14 cellular contexts compared by ENCODE assay signal in the genomic region with DNA sequence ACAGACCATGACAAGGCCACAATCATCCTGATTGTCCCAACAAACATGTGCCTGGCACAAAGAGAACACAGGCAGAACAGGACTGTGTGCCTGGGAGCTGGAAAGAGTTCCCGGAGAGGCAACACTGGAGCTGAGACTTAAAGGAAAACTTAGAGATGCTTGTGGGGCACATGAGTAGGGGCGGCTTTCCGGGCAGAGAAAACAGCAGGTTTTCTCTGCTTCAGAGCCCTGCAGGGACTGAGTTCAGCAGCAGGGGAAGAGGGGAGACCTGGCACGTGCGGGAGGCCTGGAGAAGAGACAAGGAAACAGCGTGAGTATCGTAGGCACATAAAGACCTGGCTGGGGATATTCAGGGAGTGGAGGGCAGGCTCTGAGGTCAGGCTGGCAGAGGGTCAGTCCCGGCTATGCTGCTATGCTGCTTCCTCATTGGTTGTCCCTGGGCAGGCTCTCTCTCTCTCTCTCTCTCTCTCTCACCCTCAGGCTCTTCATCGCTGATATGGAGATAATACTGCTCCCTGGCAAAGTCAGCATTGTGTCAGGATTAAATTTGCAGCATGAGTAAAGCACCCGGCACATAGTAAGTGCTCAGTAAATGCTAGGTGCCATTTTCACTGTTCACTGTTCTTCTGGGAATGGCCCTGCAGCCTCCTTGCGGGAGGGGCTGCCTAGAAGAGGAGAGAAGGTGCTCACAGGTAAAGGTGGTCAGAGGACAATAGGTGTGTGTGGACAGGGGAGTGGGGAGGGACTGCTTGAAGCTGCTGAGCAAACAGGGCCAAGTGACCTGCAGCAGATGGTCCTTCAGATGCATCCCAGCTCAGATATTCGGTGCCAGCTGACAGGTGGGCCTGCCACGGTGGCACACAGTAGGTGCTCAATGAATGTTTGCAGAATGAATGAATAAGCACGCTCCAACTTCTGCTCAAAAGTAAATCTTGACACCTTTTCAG. TPM values are rescaled to one million over a fixed set of nuclear protein-coding genes. Genes with fewer than 3 reads are reported as not detected.
DNase-seq lines count a peak whose midpoint lies in the region; ATAC-seq and TF ChIP-seq lines count a peak whose summit lies in the region.
"Had no signal": no experiment of that assay in that cellular context is flagged by ENCODE, and none has a peak within 500 bp of the region (broad histone marks: within the 10 kb centered on the region; RNA-seq: fewer than 3 reads in every experiment).

No MANE protein-coding gene starts in this region.

- H3K27ac Mint-ChIP-seq in T-helper 2 cell treated with Interferon-gamma antibody and Interleukin-4, amounts not matched to agents 5 μg/mL and 100 μg/mL, for 36 hours: no peak overlapping the region
- H3K27ac Mint-ChIP-seq in central memory CD8-positive, alpha-beta T cell (ENCODE audit: low read depth): no peak overlapping the region
- H3K27ac Mint-ChIP-seq in osteocyte (ENCODE audit: unreplicated experiment): peak overlapping the region; percentile 7

- TF ChIP-seq CTCF in LNCaP clone FGC (IDR thresholded peaks at IDR 0.05; ENCODE audit: control insufficient read depth, extremely low read depth, insufficient read depth) (no peak), osteocyte (IDR thresholded peaks at IDR 0.05) (no peak)

- no peak for DNase-seq in T-helper 2 cell treated with Interferon-gamma antibody and Interleukin-4, amounts not matched to agents 5 μg/mL and 100 μg/mL, for 36 hours (ENCODE audit: low spot score)
- DNase-seq in T-helper 2 cell (no peak), LNCaP clone FGC (ENCODE audit: low read depth) (peak; percentile 87), osteocyte (ENCODE audit: extremely low spot score, unreplicated experiment) (no peak), HuH-7 (ENCODE audit: low spot score) (no peak), NCI-H446 (lab: John Stamatoyannopoulos, UW) (no peak)
- DNase-seq in central memory CD8-positive, alpha-beta T cell (ENCODE audit: low spot score in 2 of 2): no peak
- DNase-seq: ACHN; activated naive CD4-positive, alpha-beta T cell treated with Interleukin-2 at 50 U/mL for 16 hours; GOT3; hypothalamus; NCI-H1048; stimulated activated naive CD4-positive, alpha-beta T cell had no signal

- no peak overlapping the region for H3K4me3 ChIP-seq in LNCaP clone FGC (ENCODE audit: low read depth, low read length)

- no peaks in the 10 kb centered on the region for H3K9me3 Mint-ChIP-seq in T-helper 2 cell treated with Interferon-gamma antibody and Interleukin-4, amounts not matched to agents 5 μg/mL and 100 μg/mL, for 36 hours
- no peaks in the 10 kb centered on the region for H3K9me3 Mint-ChIP-seq in central memory CD8-positive, alpha-beta T cell
- H3K9me3 Mint-ChIP-seq in osteocyte (ENCODE audit: unreplicated experiment): no peaks in the 10 kb centered on the region

- peaks cover 5% of the 10 kb centered on the region for H3K4me1 Mint-ChIP-seq in T-helper 2 cell treated with Interferon-gamma antibody and Interleukin-4, amounts not matched to agents 5 μg/mL and 100 μg/mL, for 36 hours (ENCODE audit: low read depth)
- peaks cover 37% of the 10 kb centered on the region for H3K4me1 Mint-ChIP-seq in central memory CD8-positive, alpha-beta T cell
- peaks cover 17% of the 10 kb centered on the region for H3K4me1 Mint-ChIP-seq in osteocyte (ENCODE audit: unreplicated experiment)

- H3K27me3 Mint-ChIP-seq in T-helper 2 cell treated with Interferon-gamma antibody and Interleukin-4, amounts not matched to agents 5 μg/mL and 100 μg/mL, for 36 hours (ENCODE audit: low read depth): no peaks in the 10 kb centered on the region
- H3K27me3 Mint-ChIP-seq in central memory CD8-positive, alpha-beta T cell: no peaks in the 10 kb centered on the region
- no peaks in the 10 kb centered on the region for H3K27me3 Mint-ChIP-seq in osteocyte (ENCODE audit: unreplicated experiment)

- H3K4me3 Mint-ChIP-seq in T-helper 2 cell treated with Interferon-gamma antibody and Interleukin-4, amounts not matched to agents 5 μg/mL and 100 μg/mL, for 36 hours: peak overlapping the region; percentile 32
- H3K4me3 Mint-ChIP-seq in central memory CD8-positive, alpha-beta T cell: peak overlapping the region; percentile 90
- peak overlapping the region; percentile 91 for H3K4me3 Mint-ChIP-seq in osteocyte (ENCODE audit: unreplicated experiment)

- H3K36me3 Mint-ChIP-seq in T-helper 2 cell treated with Interferon-gamma antibody and Interleukin-4, amounts not matched to agents 5 μg/mL and 100 μg/mL, for 36 hours (ENCODE audit: low read depth): no peaks in the 10 kb centered on the region
- H3K36me3 Mint-ChIP-seq in central memory CD8-positive, alpha-beta T cell (ENCODE audit: insufficient read depth): peaks cover 18% of the 10 kb centered on the region
- H3K36me3 Mint-ChIP-seq in osteocyte (ENCODE audit: unreplicated experiment): peaks cover 6% of the 10 kb centered on the region

- no peak for ATAC-seq in central memory CD8-positive, alpha-beta T cell (replicated peaks; ENCODE audit: extremely low read depth, poor library complexity, severe bottlenecking)
- no peak for ATAC-seq in HG03378 (IDR thresholded peaks at IDR 0.05; ENCODE audit: unreplicated experiment)

RNA-seq across cellular contexts. Expression of a gene that starts 2.0 kb away (rescaled TPM):
- 53.1 and 64.7 TPM in 2 replicates for total RNA-seq in osteocyte

RNA-seq across cellular contexts. Expression of a gene that starts 46.0 kb away (rescaled TPM):
- total RNA-seq in osteocyte: not detected in 2 replicates

Comparison
In these comparisons a context has a peak if more than half of its experiments do, and no peak if none do; other contexts are left out.
1. H3K4me3 Mint-ChIP-seq: peak in every context shown above with its lines; median percentile 91 in osteocyte; 90 in central memory CD8-positive, alpha-beta T cell; 32 in T-helper 2 cell treated with Interferon-gamma antibody and Interleukin-4, amounts not matched to agents 5 μg/mL and 100 μg/mL, for 36 hours.